1 cellular context compared by ENCODE assay signal in the genomic region with DNA sequence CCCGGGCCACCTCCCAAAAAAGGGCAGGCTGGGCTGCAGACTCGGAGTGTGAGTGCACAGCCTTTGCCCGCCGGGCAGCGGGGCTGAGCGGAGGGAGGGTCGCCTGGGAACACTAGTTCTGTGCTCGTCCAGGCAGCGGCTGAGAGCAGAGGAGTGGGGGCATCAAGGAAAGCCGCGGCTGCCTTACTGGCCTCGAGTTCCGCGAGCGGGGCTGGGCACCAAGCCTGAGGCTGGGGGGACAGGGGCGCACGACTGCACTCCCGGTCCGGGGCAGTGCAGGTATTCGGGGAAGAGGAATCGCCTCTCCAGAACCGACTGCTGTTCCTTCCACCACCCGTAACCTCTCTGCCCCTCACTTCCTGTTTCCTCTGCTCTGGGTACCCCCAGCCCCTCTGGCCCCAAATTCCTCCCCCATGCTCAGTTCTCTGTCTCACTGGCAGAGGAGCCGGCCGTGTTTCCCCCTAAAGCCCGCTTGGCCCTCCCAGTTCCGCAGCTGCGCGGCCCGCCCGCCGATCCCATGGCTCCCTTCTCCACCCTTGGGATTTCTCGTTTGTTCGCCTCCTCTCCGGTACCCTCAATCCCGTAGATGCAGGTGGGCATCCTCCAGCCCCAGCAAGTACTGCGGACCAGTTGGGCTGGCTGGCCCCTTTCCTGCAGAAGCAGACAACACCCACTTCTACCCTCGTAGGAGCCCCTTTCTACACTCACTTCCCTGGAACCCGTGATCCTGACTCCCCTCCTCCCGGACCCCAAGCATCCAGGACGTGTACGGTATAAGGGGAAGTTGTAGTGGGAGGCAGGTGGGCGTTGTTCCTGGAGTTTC.
TF ChIP-seq lines count a peak whose summit lies in the region.

No MANE protein-coding gene starts in this region.

TF ChIP-seq in K562, 482 proteins besides CTCF, POLR2A, EP300 and RAD21:
- TF ChIP-seq SPI1 (IDR thresholded peaks at IDR 0.05; ENCODE audit: borderline replicate concordance, low read depth, low read length) (peak; percentile 54; the same call in 1 of the 2 replicates), SUPT5H (IDR thresholded peaks at IDR 0.05) (peak; percentile 44; the same call in 1 of the 2 replicates), EP400 (IDR thresholded peaks at IDR 0.05) (no peak), POLR2G (IDR thresholded peaks at IDR 0.05; ENCODE audit: low read depth, low read length) (peak; percentile 77), ERF (CRISPR knock-in tag; IDR thresholded peaks at IDR 0.05) (peak; percentile 81; the same call in 1 of the 2 replicates), HMGN3 (IDR thresholded peaks at IDR 0.05; ENCODE audit: borderline replicate concordance, extremely low read depth, insufficient read length, low read depth, low read length) (peak; percentile 50), KLF10 (CRISPR knock-in tag; IDR thresholded peaks at IDR 0.05) (no peak), RBM22 (IDR thresholded peaks at IDR 0.05; ENCODE audit: low read depth, low read length, poor library complexity, severe bottlenecking) (peak; percentile 74), POLR2AphosphoS5 (IDR thresholded peaks at IDR 0.05; ENCODE audit: control insufficient read depth, insufficient read depth, low read depth, low read length) (0 out of 2 replicates have a peak, but pooled peaks have one; percentile 11), NCOA6 (IDR thresholded peaks at IDR 0.05) (no peak), MYNN (IDR thresholded peaks at IDR 0.05) (0 out of 2 replicates have a peak, but pooled peaks have one; percentile 35), MYNN (CRISPR knock-in tag; IDR thresholded peaks at IDR 0.05) (no peak), MAZ (CRISPR knock-in tag; conservative IDR thresholded peaks at IDR 0.05 in 1 of 2, IDR thresholded peaks at IDR 0.05 in 1 of 2) (0 out of 4 replicates have a peak, but pooled peaks of 1 of the 2 experiments have one; percentile 36), RBFOX2 (IDR thresholded peaks at IDR 0.05; ENCODE audit: low read depth, low read length) (peak; percentile 55), CCNT2 (IDR thresholded peaks at IDR 0.05; ENCODE audit: borderline replicate concordance, extremely low read depth, insufficient read length, low read depth, low read length) (peak; percentile 39), HDGF (IDR thresholded peaks at IDR 0.05) (no peak)
- TF ChIP-seq, protein P1, sequence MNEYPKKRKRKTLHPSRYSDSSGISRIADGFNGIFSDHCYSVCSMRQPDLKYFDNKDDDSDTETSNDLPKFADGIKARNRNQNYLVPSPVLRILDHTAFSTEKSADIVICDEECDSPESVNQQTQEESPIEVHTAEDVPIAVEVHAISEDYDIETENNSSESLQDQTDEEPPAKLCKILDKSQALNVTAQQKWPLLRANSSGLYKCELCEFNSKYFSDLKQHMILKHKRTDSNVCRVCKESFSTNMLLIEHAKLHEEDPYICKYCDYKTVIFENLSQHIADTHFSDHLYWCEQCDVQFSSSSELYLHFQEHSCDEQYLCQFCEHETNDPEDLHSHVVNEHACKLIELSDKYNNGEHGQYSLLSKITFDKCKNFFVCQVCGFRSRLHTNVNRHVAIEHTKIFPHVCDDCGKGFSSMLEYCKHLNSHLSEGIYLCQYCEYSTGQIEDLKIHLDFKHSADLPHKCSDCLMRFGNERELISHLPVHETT (CRISPR knock-in tag; conservative IDR thresholded peaks at IDR 0.05 in 1 of 2, IDR thresholded peaks at IDR 0.05 in 1 of 2), result no peak
- TF ChIP-seq, protein P2, sequence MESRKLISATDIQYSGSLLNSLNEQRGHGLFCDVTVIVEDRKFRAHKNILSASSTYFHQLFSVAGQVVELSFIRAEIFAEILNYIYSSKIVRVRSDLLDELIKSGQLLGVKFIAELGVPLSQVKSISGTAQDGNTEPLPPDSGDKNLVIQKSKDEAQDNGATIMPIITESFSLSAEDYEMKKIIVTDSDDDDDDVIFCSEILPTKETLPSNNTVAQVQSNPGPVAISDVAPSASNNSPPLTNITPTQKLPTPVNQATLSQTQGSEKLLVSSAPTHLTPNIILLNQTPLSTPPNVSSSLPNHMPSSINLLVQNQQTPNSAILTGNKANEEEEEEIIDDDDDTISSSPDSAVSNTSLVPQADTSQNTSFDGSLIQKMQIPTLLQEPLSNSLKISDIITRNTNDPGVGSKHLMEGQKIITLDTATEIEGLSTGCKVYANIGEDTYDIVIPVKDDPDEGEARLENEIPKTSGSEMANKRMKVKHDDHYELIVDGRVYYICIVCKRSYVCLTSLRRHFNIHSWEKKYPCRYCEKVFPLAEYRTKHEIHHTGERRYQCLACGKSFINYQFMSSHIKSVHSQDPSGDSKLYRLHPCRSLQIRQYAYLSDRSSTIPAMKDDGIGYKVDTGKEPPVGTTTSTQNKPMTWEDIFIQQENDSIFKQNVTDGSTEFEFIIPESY (CRISPR knock-in tag; IDR thresholded peaks at IDR 0.05), result 0 out of 2 replicates have a peak, but pooled peaks have one; percentile 14
- TF ChIP-seq, protein P3, sequence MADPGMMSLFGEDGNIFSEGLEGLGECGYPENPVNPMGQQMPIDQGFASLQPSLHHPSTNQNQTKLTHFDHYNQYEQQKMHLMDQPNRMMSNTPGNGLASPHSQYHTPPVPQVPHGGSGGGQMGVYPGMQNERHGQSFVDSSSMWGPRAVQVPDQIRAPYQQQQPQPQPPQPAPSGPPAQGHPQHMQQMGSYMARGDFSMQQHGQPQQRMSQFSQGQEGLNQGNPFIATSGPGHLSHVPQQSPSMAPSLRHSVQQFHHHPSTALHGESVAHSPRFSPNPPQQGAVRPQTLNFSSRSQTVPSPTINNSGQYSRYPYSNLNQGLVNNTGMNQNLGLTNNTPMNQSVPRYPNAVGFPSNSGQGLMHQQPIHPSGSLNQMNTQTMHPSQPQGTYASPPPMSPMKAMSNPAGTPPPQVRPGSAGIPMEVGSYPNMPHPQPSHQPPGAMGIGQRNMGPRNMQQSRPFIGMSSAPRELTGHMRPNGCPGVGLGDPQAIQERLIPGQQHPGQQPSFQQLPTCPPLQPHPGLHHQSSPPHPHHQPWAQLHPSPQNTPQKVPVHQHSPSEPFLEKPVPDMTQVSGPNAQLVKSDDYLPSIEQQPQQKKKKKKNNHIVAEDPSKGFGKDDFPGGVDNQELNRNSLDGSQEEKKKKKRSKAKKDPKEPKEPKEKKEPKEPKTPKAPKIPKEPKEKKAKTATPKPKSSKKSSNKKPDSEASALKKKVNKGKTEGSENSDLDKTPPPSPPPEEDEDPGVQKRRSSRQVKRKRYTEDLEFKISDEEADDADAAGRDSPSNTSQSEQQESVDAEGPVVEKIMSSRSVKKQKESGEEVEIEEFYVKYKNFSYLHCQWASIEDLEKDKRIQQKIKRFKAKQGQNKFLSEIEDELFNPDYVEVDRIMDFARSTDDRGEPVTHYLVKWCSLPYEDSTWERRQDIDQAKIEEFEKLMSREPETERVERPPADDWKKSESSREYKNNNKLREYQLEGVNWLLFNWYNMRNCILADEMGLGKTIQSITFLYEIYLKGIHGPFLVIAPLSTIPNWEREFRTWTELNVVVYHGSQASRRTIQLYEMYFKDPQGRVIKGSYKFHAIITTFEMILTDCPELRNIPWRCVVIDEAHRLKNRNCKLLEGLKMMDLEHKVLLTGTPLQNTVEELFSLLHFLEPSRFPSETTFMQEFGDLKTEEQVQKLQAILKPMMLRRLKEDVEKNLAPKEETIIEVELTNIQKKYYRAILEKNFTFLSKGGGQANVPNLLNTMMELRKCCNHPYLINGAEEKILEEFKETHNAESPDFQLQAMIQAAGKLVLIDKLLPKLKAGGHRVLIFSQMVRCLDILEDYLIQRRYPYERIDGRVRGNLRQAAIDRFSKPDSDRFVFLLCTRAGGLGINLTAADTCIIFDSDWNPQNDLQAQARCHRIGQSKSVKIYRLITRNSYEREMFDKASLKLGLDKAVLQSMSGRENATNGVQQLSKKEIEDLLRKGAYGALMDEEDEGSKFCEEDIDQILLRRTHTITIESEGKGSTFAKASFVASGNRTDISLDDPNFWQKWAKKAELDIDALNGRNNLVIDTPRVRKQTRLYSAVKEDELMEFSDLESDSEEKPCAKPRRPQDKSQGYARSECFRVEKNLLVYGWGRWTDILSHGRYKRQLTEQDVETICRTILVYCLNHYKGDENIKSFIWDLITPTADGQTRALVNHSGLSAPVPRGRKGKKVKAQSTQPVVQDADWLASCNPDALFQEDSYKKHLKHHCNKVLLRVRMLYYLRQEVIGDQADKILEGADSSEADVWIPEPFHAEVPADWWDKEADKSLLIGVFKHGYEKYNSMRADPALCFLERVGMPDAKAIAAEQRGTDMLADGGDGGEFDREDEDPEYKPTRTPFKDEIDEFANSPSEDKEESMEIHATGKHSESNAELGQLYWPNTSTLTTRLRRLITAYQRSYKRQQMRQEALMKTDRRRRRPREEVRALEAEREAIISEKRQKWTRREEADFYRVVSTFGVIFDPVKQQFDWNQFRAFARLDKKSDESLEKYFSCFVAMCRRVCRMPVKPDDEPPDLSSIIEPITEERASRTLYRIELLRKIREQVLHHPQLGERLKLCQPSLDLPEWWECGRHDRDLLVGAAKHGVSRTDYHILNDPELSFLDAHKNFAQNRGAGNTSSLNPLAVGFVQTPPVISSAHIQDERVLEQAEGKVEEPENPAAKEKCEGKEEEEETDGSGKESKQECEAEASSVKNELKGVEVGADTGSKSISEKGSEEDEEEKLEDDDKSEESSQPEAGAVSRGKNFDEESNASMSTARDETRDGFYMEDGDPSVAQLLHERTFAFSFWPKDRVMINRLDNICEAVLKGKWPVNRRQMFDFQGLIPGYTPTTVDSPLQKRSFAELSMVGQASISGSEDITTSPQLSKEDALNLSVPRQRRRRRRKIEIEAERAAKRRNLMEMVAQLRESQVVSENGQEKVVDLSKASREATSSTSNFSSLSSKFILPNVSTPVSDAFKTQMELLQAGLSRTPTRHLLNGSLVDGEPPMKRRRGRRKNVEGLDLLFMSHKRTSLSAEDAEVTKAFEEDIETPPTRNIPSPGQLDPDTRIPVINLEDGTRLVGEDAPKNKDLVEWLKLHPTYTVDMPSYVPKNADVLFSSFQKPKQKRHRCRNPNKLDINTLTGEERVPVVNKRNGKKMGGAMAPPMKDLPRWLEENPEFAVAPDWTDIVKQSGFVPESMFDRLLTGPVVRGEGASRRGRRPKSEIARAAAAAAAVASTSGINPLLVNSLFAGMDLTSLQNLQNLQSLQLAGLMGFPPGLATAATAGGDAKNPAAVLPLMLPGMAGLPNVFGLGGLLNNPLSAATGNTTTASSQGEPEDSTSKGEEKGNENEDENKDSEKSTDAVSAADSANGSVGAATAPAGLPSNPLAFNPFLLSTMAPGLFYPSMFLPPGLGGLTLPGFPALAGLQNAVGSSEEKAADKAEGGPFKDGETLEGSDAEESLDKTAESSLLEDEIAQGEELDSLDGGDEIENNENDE (IDR thresholded peaks at IDR 0.05; ENCODE audit: low read depth, low read length), result no peak
